Comparison of ENCODE assay signal across 1 cellular context in the genomic region with DNA sequence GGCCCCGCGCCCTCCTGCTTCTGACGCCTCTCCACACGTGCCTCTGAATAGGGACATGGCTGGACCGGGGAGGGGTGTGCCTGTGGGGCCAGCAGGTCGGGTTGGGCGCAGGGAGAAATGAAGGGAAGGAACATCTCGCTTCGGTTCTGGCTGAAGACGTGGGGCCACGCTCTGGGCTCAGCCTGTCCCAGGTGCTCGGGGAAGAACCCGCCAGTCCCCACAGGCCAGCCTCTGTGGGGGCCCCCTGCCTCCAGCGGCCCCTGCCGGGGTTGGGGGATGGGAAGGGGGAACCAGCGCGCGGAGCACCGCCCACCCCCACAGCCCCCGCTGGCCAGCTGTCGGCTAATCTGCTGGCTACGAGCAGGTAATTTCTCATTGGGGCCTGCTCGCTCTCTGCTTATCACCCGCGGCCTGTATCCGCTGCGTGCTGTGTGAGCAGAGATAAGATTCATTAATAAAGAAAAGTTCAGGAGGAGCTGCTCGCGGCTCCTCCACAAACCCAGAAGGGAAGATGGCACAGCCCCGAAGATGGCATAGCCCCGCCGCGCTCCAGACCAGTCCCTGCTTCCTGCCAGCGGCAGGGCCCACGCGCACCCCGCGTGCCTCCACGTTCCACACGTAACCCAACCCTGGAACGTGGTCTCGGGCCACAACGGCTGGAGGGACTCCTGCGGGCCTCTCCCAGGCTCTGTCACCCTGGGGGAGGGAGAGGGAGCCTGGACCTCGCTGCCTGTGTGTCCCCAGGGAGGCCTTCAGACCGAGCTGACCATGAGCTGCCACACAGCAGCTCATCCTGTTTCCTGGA.
TF ChIP-seq lines count a peak whose summit lies in the region.

No MANE protein-coding gene starts in this region.

TF ChIP-seq in K562, 482 proteins besides CTCF, POLR2A, EP300 and RAD21 (continued from another document):
- TF ChIP-seq NEUROD1 (IDR thresholded peaks at IDR 0.05; ENCODE audit: borderline replicate concordance, low read depth, low read length, partially characterized antibody): peak; percentile 81
- no peak for TF ChIP-seq SIRT6 (IDR thresholded peaks at IDR 0.05; ENCODE audit: low read depth, low read length)
- TF ChIP-seq ZNF79 (CRISPR knock-in tag; IDR thresholded peaks at IDR 0.05; ENCODE audit: low read depth): no peak
- TF ChIP-seq HMGN3 (IDR thresholded peaks at IDR 0.05; ENCODE audit: borderline replicate concordance, extremely low read depth, insufficient read length, low read depth, low read length): peak; percentile 100
- TF ChIP-seq CC2D1A (IDR thresholded peaks at IDR 0.05): peak; percentile 96; the same call in 1 of the 2 replicates
- TF ChIP-seq, protein P1, sequence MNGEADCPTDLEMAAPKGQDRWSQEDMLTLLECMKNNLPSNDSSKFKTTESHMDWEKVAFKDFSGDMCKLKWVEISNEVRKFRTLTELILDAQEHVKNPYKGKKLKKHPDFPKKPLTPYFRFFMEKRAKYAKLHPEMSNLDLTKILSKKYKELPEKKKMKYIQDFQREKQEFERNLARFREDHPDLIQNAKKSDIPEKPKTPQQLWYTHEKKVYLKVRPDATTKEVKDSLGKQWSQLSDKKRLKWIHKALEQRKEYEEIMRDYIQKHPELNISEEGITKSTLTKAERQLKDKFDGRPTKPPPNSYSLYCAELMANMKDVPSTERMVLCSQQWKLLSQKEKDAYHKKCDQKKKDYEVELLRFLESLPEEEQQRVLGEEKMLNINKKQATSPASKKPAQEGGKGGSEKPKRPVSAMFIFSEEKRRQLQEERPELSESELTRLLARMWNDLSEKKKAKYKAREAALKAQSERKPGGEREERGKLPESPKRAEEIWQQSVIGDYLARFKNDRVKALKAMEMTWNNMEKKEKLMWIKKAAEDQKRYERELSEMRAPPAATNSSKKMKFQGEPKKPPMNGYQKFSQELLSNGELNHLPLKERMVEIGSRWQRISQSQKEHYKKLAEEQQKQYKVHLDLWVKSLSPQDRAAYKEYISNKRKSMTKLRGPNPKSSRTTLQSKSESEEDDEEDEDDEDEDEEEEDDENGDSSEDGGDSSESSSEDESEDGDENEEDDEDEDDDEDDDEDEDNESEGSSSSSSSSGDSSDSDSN (IDR thresholded peaks at IDR 0.05; ENCODE audit: borderline replicate concordance in 1 of 2, low read depth in 2 of 2, low read length in 2 of 2): peak; percentile 21 to 61; a peak in 1 of 4 replicates
- TF ChIP-seq, protein P2, sequence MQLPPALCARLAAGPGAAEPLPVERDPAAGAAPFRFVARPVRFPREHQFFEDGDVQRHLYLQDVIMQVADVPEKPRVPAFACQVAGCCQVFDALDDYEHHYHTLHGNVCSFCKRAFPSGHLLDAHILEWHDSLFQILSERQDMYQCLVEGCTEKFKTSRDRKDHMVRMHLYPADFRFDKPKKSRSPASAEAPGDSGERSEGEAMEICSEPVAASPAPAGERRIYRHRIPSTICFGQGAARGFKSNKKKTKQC (CRISPR knock-in tag; IDR thresholded peaks at IDR 0.05): peak; percentile 68; the same call in 1 of the 2 replicates
- no peak for TF ChIP-seq GTF2F1 (IDR thresholded peaks at IDR 0.05; ENCODE audit: low read depth, low read length)
- TF ChIP-seq RFX5 (IDR thresholded peaks at IDR 0.05; ENCODE audit: low read depth, low read length): no peak
- 0 out of 2 replicates have a peak, but pooled peaks have one; percentile 16 for TF ChIP-seq GABPA (tag; conservative IDR thresholded peaks at IDR 0.05; ENCODE audit: low read depth)
- peak; percentile 78 for TF ChIP-seq HDAC2 (IDR thresholded peaks at IDR 0.05)
- TF ChIP-seq GATA2 (CRISPR knock-in tag; IDR thresholded peaks at IDR 0.05): peak; percentile 98
- peak; percentile 87 for TF ChIP-seq SMARCC2 (IDR thresholded peaks at IDR 0.05; ENCODE audit: low read depth)
- TF ChIP-seq ATF1 (CRISPR knock-in tag; IDR thresholded peaks at IDR 0.05): no peak
- TF ChIP-seq ATF1 (tag; IDR thresholded peaks at IDR 0.05): peak; percentile 77
- 0 out of 2 replicates have a peak, but pooled peaks have one; percentile 56 for TF ChIP-seq ZNF444 (CRISPR knock-in tag; IDR thresholded peaks at IDR 0.05)
- peak in 1 of 2 experiments; percentile 83; a peak in 2 of 4 replicates for TF ChIP-seq TEAD1 (CRISPR knock-in tag; IDR thresholded peaks at IDR 0.05)
- TF ChIP-seq, protein P3, sequence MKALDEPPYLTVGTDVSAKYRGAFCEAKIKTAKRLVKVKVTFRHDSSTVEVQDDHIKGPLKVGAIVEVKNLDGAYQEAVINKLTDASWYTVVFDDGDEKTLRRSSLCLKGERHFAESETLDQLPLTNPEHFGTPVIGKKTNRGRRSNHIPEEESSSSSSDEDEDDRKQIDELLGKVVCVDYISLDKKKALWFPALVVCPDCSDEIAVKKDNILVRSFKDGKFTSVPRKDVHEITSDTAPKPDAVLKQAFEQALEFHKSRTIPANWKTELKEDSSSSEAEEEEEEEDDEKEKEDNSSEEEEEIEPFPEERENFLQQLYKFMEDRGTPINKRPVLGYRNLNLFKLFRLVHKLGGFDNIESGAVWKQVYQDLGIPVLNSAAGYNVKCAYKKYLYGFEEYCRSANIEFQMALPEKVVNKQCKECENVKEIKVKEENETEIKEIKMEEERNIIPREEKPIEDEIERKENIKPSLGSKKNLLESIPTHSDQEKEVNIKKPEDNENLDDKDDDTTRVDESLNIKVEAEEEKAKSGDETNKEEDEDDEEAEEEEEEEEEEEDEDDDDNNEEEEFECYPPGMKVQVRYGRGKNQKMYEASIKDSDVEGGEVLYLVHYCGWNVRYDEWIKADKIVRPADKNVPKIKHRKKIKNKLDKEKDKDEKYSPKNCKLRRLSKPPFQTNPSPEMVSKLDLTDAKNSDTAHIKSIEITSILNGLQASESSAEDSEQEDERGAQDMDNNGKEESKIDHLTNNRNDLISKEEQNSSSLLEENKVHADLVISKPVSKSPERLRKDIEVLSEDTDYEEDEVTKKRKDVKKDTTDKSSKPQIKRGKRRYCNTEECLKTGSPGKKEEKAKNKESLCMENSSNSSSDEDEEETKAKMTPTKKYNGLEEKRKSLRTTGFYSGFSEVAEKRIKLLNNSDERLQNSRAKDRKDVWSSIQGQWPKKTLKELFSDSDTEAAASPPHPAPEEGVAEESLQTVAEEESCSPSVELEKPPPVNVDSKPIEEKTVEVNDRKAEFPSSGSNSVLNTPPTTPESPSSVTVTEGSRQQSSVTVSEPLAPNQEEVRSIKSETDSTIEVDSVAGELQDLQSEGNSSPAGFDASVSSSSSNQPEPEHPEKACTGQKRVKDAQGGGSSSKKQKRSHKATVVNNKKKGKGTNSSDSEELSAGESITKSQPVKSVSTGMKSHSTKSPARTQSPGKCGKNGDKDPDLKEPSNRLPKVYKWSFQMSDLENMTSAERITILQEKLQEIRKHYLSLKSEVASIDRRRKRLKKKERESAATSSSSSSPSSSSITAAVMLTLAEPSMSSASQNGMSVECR (CRISPR knock-in tag; IDR thresholded peaks at IDR 0.05): no peak
- peak; percentile 65; the same call in 1 of the 2 replicates for TF ChIP-seq XRCC5 (IDR thresholded peaks at IDR 0.05; ENCODE audit: low read depth, low read length)
- peak; percentile 99 for TF ChIP-seq CBFA2T2 (conservative IDR thresholded peaks at IDR 0.05)
- TF ChIP-seq, protein P4, sequence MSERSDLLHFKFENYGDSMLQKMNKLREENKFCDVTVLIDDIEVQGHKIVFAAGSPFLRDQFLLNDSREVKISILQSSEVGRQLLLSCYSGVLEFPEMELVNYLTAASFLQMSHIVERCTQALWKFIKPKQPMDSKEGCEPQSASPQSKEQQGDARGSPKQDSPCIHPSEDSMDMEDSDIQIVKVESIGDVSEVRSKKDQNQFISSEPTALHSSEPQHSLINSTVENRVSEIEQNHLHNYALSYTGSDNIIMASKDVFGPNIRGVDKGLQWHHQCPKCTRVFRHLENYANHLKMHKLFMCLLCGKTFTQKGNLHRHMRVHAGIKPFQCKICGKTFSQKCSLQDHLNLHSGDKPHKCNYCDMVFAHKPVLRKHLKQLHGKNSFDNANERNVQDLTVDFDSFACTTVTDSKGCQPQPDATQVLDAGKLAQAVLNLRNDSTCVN (CRISPR knock-in tag; IDR thresholded peaks at IDR 0.05): no peak
- no peak for TF ChIP-seq BMI1 (IDR thresholded peaks at IDR 0.05; ENCODE audit: low read length)
TF ChIP-seq in K562: peak in this region for 191.
